ENCODE assay signal across 1 cellular context in the genomic region with DNA sequence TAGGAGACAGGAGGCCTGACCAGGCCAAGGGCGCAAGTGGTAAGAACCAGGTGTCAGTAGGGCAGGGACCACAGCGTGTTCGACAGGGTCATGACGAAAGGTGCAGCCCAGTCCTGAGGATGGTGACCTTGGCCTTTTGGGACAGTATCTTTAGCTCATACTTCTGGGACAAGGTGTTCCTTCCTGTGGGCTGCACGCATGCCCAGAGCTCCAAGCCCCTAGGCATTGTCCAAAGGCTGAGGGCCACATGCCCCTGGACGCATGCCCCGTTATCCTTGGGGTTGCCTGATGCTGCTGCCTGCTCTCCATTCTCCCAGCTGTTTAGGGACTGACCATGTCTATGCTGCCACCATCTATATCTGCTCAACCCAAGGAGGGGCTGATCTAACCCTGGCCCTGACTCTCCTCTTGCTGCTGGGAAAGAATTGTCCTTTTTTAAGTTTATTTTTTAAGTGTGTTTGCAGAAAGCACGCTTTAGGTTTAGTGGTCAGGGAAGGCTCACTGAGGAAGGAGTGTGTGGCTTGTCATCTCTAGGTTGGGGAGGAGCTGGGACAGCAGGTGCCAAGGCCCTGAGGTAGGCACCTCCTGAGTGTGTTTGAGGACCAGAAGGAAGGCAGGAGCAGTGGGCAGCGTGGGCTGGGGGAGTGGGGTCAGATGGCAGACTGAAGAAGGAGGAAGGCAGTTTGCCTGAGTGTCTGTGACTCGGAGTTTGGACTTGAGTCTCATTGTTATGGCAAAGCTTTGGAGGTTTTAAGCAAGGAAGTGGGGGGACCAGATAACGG.
TF ChIP-seq lines count a peak whose summit lies in the region.

No MANE protein-coding gene starts in this region.

TF ChIP-seq in H1, 55 proteins besides CTCF, POLR2A, EP300 and RAD21:
- no peak for TF ChIP-seq RNF2 (IDR thresholded peaks at IDR 0.05; ENCODE audit: borderline replicate concordance, low read depth, low read length, missing control alignments, poor library complexity, severe bottlenecking)
- no peak for TF ChIP-seq TAF1 (IDR thresholded peaks at IDR 0.05; ENCODE audit: low read depth, low read length)
- TF ChIP-seq SIRT6 (IDR thresholded peaks at IDR 0.05; ENCODE audit: low read length) = no peak
- TF ChIP-seq SUZ12 (IDR thresholded peaks at IDR 0.05; ENCODE audit: low read length) = no peak
- no peak for TF ChIP-seq HDAC6 (IDR thresholded peaks at IDR 0.05; ENCODE audit: low read depth, low read length)
- no peak for TF ChIP-seq CHD7 (IDR thresholded peaks at IDR 0.05; ENCODE audit: insufficient replicate concordance, low read length)
- TF ChIP-seq, protein P1, sequence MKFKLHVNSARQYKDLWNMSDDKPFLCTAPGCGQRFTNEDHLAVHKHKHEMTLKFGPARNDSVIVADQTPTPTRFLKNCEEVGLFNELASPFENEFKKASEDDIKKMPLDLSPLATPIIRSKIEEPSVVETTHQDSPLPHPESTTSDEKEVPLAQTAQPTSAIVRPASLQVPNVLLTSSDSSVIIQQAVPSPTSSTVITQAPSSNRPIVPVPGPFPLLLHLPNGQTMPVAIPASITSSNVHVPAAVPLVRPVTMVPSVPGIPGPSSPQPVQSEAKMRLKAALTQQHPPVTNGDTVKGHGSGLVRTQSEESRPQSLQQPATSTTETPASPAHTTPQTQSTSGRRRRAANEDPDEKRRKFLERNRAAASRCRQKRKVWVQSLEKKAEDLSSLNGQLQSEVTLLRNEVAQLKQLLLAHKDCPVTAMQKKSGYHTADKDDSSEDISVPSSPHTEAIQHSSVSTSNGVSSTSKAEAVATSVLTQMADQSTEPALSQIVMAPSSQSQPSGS (IDR thresholded peaks at IDR 0.05; ENCODE audit: low read length) = no peak
- no peak for TF ChIP-seq SRF (IDR thresholded peaks at IDR 0.05; ENCODE audit: low read depth, low read length)
- TF ChIP-seq RBBP5 (IDR thresholded peaks at IDR 0.05; ENCODE audit: borderline replicate concordance, low read depth, low read length) = no peak
- no peak for TF ChIP-seq JUND (IDR thresholded peaks at IDR 0.05; ENCODE audit: low read length)
- TF ChIP-seq, protein P2, sequence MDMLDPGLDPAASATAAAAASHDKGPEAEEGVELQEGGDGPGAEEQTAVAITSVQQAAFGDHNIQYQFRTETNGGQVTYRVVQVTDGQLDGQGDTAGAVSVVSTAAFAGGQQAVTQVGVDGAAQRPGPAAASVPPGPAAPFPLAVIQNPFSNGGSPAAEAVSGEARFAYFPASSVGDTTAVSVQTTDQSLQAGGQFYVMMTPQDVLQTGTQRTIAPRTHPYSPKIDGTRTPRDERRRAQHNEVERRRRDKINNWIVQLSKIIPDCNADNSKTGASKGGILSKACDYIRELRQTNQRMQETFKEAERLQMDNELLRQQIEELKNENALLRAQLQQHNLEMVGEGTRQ (IDR thresholded peaks at IDR 0.05; ENCODE audit: low read length) = no peak
